In the genomic region with DNA sequence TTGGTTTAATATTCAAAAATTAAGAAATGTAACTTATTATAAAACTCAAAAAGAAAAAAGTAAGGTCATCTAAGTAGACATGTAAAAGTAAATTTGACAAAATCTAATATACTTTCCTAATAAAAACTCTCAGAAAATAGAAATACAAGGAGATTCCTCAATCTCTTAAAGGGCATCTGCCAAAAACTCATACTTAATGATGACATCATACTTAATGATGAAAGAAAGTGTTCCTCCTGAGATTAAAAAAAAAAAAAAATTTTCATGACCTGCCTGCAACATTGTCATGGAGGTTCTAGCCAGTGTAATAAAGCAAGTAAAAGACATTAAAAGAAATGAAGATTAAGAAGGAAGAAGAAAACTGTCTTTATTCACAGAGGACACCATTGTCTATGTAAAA, we compare ENCODE assay signal across 2 cellular contexts.
TF ChIP-seq lines count a peak whose summit lies in the region.

No MANE protein-coding gene starts in this region.

TF ChIP-seq in HepG2, 621 proteins besides CTCF, POLR2A, EP300 and RAD21 (continued from another document):
- no peak for TF ChIP-seq ZNF768 (CRISPR knock-in tag; IDR thresholded peaks at IDR 0.05)

TF ChIP-seq in HEK293, 187 proteins besides CTCF, POLR2A, EP300 and RAD21:
- TF ChIP-seq, protein P1, sequence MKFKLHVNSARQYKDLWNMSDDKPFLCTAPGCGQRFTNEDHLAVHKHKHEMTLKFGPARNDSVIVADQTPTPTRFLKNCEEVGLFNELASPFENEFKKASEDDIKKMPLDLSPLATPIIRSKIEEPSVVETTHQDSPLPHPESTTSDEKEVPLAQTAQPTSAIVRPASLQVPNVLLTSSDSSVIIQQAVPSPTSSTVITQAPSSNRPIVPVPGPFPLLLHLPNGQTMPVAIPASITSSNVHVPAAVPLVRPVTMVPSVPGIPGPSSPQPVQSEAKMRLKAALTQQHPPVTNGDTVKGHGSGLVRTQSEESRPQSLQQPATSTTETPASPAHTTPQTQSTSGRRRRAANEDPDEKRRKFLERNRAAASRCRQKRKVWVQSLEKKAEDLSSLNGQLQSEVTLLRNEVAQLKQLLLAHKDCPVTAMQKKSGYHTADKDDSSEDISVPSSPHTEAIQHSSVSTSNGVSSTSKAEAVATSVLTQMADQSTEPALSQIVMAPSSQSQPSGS (tag by site-specific recombination; IDR thresholded peaks at IDR 0.05; ENCODE audit: low read depth), result peak; percentile 74
- no peak for TF ChIP-seq ZFP41 (tag by site-specific recombination; IDR thresholded peaks at IDR 0.05; ENCODE audit: borderline replicate concordance)
